27 cellular contexts compared by ENCODE assay signal in the genomic region with DNA sequence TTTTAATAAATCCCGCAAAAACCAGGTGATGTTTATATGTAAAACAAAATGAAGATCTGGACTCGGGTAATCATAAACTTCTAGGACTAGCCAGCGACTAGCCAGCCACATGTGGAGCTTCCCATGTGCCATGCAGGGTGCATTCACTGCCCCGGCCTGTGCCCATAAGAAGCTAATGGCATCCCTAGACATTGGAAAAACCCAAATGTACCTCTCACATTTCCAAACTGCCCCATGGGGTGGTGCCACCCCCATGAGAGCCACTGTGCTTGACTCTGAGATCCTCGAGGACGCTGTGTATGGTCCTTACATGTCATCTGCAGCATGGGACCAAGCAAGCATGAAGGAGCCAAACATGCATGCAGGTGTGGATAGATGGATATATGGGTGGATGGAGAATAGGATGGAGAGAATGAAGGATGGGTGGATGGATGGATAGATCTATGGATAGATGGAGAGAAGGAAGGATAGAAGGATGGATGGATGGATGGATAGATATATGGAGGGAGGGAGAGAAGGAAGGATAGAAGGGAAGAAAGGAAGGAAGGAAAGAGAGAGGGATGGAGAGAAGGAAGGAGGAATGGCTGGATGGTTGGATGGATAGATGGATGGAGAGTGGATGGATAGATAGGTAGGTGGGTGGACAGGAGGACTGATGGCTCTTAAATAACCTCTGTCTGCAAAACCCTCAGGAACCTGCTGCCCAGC.
"Had no signal": no experiment of that assay in that cellular context is flagged by ENCODE, and none has a peak within 500 bp of the region (broad histone marks: within the 10 kb centered on the region; RNA-seq: fewer than 3 reads in every experiment).

No MANE protein-coding gene starts in this region.

- H3K4me3 ChIP-seq: left ventricle myocardium inferior, lung, neural progenitor cell, ovary, right atrium auricular region, skin epidermis, stomach, testis, thyroid gland, transverse colon, upper lobe of left lung, vagina had no signal

- H3K36me3 ChIP-seq: left ventricle myocardium inferior, neural progenitor cell, neutrophil, ovary, right atrium auricular region, stomach, thyroid gland, transverse colon, upper lobe of left lung, vagina had no signal

- H3K4me1 ChIP-seq: left ventricle myocardium inferior, right atrium auricular region, stomach, testis, thyroid gland, transverse colon, upper lobe of left lung, vagina had no signal

- DNase-seq: hypothalamus; immature natural killer cell; left ventricle myocardium inferior; mesendoderm; naive B cell; natural killer cell; nephron progenitor cell; occipital lobe; ovary; stimulated activated CD4-positive, alpha-beta T cell treated with anti-CD3 and anti-CD28 coated beads, Interleukin-12 subunit alpha, Interleukin-12 subunit beta, amount 100 ng/mL, for 4 hours; stimulated activated CD4-positive, alpha-beta T cell treated with anti-CD3 and anti-CD28 coated beads, Interleukin-15, amount 100 ng/mL, for 24 hours; stimulated activated CD4-positive, alpha-beta T cell treated with anti-CD3 and anti-CD28 coated beads, Interleukin-2, amount 100 ng/mL, for 24 hours; stimulated activated CD4-positive, alpha-beta T cell treated with anti-CD3 and anti-CD28 coated beads, Interleukin-4, amount 100 ng/mL, for 1 hour; stimulated activated naive B cell treated with anti-CD40 and anti-IgM and Interleukin-4, amounts not matched to agents 10 μg/mL and 1 μg/mL and 100 μg/mL, for 72 hours; stimulated activated naive CD8-positive, alpha-beta T cell treated with anti-CD3 and anti-CD28 coated beads, Interleukin-15, Interleukin-2, amounts not matched to agents 100 U/mL and 50 U/mL, for 24 hours; stomach; testis; thyroid gland; transverse colon; upper lobe of left lung had no signal

- H3K27me3 ChIP-seq: neural progenitor cell, neutrophil, ovary, right atrium auricular region, testis, thyroid gland, transverse colon, upper lobe of left lung, vagina had no signal

- H3K4me2 ChIP-seq: neural progenitor cell had no signal

- H3K9ac ChIP-seq: neural progenitor cell had no signal

- FAIRE-seq: islet of Langerhans had no signal

- H3K27ac ChIP-seq: left ventricle myocardium inferior, neural progenitor cell, neutrophil, ovary, right atrium auricular region, skin epidermis, stomach, testis, thyroid gland, transverse colon, upper lobe of left lung, vagina had no signal

- H2AFZ ChIP-seq: neural progenitor cell had no signal

- H3K9me3 ChIP-seq: left ventricle myocardium inferior, neutrophil, ovary, right atrium auricular region, testis, thyroid gland, transverse colon, upper lobe of left lung, vagina had no signal
